1 cellular context compared by ENCODE assay signal in genomic region chr19:43502419-43502976, GRCh38.
TF ChIP-seq lines count a peak whose summit lies in the region.

No MANE protein-coding gene starts in this region.

TF ChIP-seq in HepG2, 621 proteins besides CTCF, POLR2A, EP300 and RAD21:
- no peak for TF ChIP-seq ZKSCAN5 (CRISPR knock-in tag; IDR thresholded peaks at IDR 0.05)
- TF ChIP-seq, protein P1, sequence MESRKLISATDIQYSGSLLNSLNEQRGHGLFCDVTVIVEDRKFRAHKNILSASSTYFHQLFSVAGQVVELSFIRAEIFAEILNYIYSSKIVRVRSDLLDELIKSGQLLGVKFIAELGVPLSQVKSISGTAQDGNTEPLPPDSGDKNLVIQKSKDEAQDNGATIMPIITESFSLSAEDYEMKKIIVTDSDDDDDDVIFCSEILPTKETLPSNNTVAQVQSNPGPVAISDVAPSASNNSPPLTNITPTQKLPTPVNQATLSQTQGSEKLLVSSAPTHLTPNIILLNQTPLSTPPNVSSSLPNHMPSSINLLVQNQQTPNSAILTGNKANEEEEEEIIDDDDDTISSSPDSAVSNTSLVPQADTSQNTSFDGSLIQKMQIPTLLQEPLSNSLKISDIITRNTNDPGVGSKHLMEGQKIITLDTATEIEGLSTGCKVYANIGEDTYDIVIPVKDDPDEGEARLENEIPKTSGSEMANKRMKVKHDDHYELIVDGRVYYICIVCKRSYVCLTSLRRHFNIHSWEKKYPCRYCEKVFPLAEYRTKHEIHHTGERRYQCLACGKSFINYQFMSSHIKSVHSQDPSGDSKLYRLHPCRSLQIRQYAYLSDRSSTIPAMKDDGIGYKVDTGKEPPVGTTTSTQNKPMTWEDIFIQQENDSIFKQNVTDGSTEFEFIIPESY (CRISPR knock-in tag; IDR thresholded peaks at IDR 0.05): peak; percentile 53; the same call in 1 of the 2 replicates
